In the genomic region with DNA sequence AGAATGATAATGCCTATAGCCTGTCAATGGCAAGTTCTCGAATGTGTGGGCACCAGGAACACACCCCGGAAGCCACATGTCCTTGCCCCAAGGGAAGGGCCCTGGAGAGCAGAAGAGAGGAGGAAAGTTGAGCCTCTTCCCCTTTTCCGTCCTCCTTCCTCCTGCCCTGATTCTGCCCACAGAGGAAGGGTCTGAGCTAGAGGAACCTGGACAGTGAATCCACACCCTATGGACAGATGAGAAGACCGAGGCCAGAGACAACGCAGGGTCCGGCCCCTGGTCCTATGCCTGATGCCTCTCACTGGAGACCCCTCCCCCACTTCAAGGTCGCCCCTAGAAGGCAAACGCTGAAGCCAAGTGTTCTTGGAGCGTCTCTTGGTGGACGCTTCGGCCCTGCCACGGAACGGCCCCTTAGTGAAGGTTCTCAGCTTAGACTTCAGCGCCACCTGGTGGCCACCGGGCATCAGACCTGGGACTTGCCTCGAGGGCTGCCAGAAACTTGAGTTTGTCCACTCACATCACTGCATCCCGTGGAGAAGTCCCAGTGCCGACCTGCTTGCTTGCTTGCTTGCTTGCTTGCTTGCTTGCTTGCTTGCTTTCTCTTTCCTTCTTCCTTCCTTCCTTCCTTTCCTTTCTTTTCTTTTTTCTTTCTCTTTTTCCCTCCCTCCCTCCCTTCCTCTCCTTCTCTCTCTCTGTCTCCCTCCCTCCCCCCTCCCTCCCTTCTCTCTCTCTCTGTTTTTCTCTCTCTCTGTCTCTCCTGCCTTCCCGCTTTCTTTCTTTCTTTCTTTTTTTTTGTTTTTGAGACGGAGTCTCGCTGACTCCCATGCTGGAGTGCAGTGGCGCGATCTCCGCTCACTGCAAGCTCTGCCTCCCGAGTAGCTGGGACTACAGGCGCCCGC, we compare ENCODE assay signal across 1 cellular context.
TF ChIP-seq lines count a peak whose summit lies in the region.

No MANE protein-coding gene starts in this region.

TF ChIP-seq in HEK293, 187 proteins besides CTCF, POLR2A, EP300 and RAD21 (continued from another document):
- TF ChIP-seq, protein P1, sequence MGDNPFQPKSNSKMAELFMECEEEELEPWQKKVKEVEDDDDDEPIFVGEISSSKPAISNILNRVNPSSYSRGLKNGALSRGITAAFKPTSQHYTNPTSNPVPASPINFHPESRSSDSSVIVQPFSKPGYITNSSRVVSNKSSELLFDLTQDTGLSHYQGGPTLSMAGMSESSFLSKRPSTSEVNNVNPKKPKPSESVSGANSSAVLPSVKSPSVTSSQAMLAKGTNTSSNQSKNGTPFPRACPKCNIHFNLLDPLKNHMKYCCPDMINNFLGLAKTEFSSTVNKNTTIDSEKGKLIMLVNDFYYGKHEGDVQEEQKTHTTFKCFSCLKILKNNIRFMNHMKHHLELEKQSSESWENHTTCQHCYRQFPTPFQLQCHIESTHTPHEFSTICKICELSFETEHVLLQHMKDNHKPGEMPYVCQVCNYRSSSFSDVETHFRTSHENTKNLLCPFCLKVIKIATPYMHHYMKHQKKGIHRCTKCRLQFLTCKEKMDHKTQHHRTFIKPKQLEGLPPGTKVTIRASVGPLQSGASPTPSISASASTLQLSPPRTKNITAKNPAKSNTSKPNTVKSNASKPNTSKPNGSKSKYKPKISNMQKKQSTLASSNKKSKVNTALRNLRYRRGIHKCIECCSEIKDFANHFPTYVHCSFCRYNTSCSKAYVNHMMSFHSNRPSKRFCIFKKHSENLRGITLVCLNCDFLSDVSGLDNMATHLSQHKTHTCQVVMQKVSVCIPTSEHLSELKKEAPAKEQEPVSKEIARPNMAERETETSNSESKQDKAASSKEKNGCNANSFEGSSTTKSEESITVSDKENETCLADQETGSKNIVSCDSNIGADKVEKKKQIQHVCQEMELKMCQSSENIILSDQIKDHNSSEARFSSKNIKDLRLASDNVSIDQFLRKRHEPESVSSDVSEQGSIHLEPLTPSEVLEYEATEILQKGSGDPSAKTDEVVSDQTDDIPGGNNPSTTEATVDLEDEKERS (tag by site-specific recombination; IDR thresholded peaks at IDR 0.05) = no peak
- TF ChIP-seq EGR2 (tag by site-specific recombination; IDR thresholded peaks at IDR 0.05; ENCODE audit: low read depth) = no peak
- no peak for TF ChIP-seq IKZF3 (tag by site-specific recombination; IDR thresholded peaks at IDR 0.05)
- TF ChIP-seq ZNF514 (tag by site-specific recombination; IDR thresholded peaks at IDR 0.05) = no peak
- no peak for TF ChIP-seq TRIM28 (IDR thresholded peaks at IDR 0.05; ENCODE audit: borderline replicate concordance, low read length)
- no peak for TF ChIP-seq ZNF830 (tag by site-specific recombination; IDR thresholded peaks at IDR 0.05; ENCODE audit: low read depth)
- TF ChIP-seq ZBTB8A (tag by site-specific recombination; IDR thresholded peaks at IDR 0.05) = no peak
- no peak for TF ChIP-seq ZNF292 (tag by site-specific recombination; IDR thresholded peaks at IDR 0.05; ENCODE audit: borderline replicate concordance, low read depth)
- TF ChIP-seq ZBTB48 (tag by site-specific recombination; IDR thresholded peaks at IDR 0.05) = peak; percentile 92
- no peak for TF ChIP-seq ZNF626 (tag by site-specific recombination; IDR thresholded peaks at IDR 0.05)
- TF ChIP-seq ZNF600 (tag by site-specific recombination; IDR thresholded peaks at IDR 0.05) = peak; percentile 60; the same call in 1 of the 2 replicates
- no peak; the same call in 1 of the 2 replicates for TF ChIP-seq ZSCAN23 (tag by site-specific recombination; IDR thresholded peaks at IDR 0.05)
- no peak for TF ChIP-seq ZNF701 (tag by site-specific recombination; IDR thresholded peaks at IDR 0.05)
- TF ChIP-seq, protein P2, sequence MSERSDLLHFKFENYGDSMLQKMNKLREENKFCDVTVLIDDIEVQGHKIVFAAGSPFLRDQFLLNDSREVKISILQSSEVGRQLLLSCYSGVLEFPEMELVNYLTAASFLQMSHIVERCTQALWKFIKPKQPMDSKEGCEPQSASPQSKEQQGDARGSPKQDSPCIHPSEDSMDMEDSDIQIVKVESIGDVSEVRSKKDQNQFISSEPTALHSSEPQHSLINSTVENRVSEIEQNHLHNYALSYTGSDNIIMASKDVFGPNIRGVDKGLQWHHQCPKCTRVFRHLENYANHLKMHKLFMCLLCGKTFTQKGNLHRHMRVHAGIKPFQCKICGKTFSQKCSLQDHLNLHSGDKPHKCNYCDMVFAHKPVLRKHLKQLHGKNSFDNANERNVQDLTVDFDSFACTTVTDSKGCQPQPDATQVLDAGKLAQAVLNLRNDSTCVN (tag by site-specific recombination; optimal IDR thresholded peaks at IDR 0.05) = no peak
- TF ChIP-seq, protein P3, sequence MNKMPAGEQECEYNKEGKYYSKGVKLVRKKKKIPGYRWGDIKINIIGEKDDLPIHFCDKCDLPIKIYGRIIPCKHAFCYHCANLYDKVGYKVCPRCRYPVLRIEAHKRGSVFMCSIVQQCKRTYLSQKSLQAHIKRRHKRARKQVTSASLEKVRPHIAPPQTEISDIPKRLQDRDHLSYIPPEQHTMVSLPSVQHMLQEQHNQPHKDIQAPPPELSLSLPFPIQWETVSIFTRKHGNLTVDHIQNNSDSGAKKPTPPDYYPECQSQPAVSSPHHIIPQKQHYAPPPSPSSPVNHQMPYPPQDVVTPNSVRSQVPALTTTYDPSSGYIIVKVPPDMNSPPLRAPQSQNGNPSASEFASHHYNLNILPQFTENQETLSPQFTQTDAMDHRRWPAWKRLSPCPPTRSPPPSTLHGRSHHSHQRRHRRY (tag by site-specific recombination; IDR thresholded peaks at IDR 0.05) = no peak
- TF ChIP-seq ZNF664 (tag by site-specific recombination; IDR thresholded peaks at IDR 0.05) = no peak
- TF ChIP-seq ZNF621 (tag by site-specific recombination; IDR thresholded peaks at IDR 0.05) = no peak
- no peak for TF ChIP-seq ZNF560 (tag by site-specific recombination; IDR thresholded peaks at IDR 0.05; ENCODE audit: borderline replicate concordance)
- no peak for TF ChIP-seq MZF1 (tag by site-specific recombination; IDR thresholded peaks at IDR 0.05; ENCODE audit: borderline replicate concordance)
- TF ChIP-seq ZBTB1 (tag by site-specific recombination; IDR thresholded peaks at IDR 0.05) = no peak
- TF ChIP-seq ZBTB17 (tag by site-specific recombination; IDR thresholded peaks at IDR 0.05) = peak; percentile 48; the same call in 1 of the 2 replicates
- TF ChIP-seq, protein P4, sequence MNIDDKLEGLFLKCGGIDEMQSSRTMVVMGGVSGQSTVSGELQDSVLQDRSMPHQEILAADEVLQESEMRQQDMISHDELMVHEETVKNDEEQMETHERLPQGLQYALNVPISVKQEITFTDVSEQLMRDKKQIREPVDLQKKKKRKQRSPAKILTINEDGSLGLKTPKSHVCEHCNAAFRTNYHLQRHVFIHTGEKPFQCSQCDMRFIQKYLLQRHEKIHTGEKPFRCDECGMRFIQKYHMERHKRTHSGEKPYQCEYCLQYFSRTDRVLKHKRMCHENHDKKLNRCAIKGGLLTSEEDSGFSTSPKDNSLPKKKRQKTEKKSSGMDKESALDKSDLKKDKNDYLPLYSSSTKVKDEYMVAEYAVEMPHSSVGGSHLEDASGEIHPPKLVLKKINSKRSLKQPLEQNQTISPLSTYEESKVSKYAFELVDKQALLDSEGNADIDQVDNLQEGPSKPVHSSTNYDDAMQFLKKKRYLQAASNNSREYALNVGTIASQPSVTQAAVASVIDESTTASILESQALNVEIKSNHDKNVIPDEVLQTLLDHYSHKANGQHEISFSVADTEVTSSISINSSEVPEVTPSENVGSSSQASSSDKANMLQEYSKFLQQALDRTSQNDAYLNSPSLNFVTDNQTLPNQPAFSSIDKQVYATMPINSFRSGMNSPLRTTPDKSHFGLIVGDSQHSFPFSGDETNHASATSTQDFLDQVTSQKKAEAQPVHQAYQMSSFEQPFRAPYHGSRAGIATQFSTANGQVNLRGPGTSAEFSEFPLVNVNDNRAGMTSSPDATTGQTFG (tag by site-specific recombination; IDR thresholded peaks at IDR 0.05; ENCODE audit: borderline replicate concordance) = no peak
- TF ChIP-seq ZNF426 (tag by site-specific recombination; IDR thresholded peaks at IDR 0.05) = no peak
- TF ChIP-seq ZNF48 (tag by site-specific recombination; IDR thresholded peaks at IDR 0.05) = no peak
- TF ChIP-seq, protein P5, sequence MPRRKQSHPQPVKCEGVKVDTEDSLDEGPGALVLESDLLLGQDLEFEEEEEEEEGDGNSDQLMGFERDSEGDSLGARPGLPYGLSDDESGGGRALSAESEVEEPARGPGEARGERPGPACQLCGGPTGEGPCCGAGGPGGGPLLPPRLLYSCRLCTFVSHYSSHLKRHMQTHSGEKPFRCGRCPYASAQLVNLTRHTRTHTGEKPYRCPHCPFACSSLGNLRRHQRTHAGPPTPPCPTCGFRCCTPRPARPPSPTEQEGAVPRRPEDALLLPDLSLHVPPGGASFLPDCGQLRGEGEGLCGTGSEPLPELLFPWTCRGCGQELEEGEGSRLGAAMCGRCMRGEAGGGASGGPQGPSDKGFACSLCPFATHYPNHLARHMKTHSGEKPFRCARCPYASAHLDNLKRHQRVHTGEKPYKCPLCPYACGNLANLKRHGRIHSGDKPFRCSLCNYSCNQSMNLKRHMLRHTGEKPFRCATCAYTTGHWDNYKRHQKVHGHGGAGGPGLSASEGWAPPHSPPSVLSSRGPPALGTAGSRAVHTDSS (tag by site-specific recombination; IDR thresholded peaks at IDR 0.05) = no peak
